In genomic region chr4:38133711-38134480, GRCh38 we compare ENCODE assay signal across 15 cellular contexts.
DNase-seq lines count a peak whose midpoint lies in the region; ATAC-seq and TF ChIP-seq lines count a peak whose summit lies in the region.
"Had no signal": no experiment of that assay in that cellular context is flagged by ENCODE, and none has a peak within 500 bp of the region (broad histone marks: within the 10 kb centered on the region; RNA-seq: fewer than 3 reads in every experiment).

No MANE protein-coding gene starts in this region.

- H3K36me3 ChIP-seq in mucosa of rectum (ENCODE audit: control insufficient read depth in 2 of 2, insufficient read depth in 2 of 2, low read length in 2 of 2) = peaks cover 0 to 18% of the 10 kb centered on the region in 2 donors
- H3K36me3 ChIP-seq in tibial nerve = peaks cover 0 to 43% (median 0%) of the 10 kb centered on the region in 3 donors
- H3K36me3 ChIP-seq: MG63 had no signal

- TF ChIP-seq CTCF in chondrocyte (IDR thresholded peaks at IDR 0.05) (no peak), tibial nerve (IDR thresholded peaks at IDR 0.05) (no peak)

- H3K36me3 Mint-ChIP-seq in activated CD4-positive, alpha-beta T cell treated with anti-CD3 and anti-CD28 coated beads for 36 hours (ENCODE audit: low read depth) = peaks cover 50% of the 10 kb centered on the region
- H3K36me3 Mint-ChIP-seq in activated CD4-positive, alpha-beta T cell treated with anti-CD3 and anti-CD28 coated beads, Interleukin-2, amount 10 ng/mL, durations not matched to agents 7 days and 5 days (ENCODE audit: low read depth) = peaks cover 78% of the 10 kb centered on the region
- peaks cover 30% of the 10 kb centered on the region for H3K36me3 Mint-ChIP-seq in chondrocyte (ENCODE audit: low read depth)

- no peak for TF ChIP-seq EP300 in tibial nerve (IDR thresholded peaks at IDR 0.05)

- no peak for ATAC-seq in activated CD4-positive, alpha-beta T cell treated with anti-CD3 and anti-CD28 coated beads for 36 hours
- ATAC-seq: CD8-positive, alpha-beta T cell; gastrocnemius medialis had no signal

- H3K9ac ChIP-seq in mucosa of rectum (ENCODE audit: low read depth in 1 of 2, low read length in 2 of 2) = peak overlapping the region; percentile 43 to 63

- H3K27ac Mint-ChIP-seq in activated CD4-positive, alpha-beta T cell treated with anti-CD3 and anti-CD28 coated beads for 36 hours = peak overlapping the region; percentile 27
- H3K27ac Mint-ChIP-seq in activated CD4-positive, alpha-beta T cell treated with anti-CD3 and anti-CD28 coated beads, Interleukin-2, amount 10 ng/mL, durations not matched to agents 7 days and 5 days = no peak overlapping the region
- peak overlapping the region; percentile 9 for H3K27ac Mint-ChIP-seq in chondrocyte (ENCODE audit: unreplicated experiment)
- H3K27ac Mint-ChIP-seq: CD8-positive, alpha-beta T cell had no signal

- H3K4me1 ChIP-seq in mucosa of rectum (ENCODE audit: control insufficient read depth in 2 of 2, insufficient read depth in 2 of 2, low read length in 2 of 2) = peaks cover 35 to 39% of the 10 kb centered on the region in 2 donors
- peaks cover 0 to 36% (median 21%) of the 10 kb centered on the region in 4 donors for H3K4me1 ChIP-seq in tibial nerve

- peaks cover 3% of the 10 kb centered on the region for H3K27me3 Mint-ChIP-seq in activated CD4-positive, alpha-beta T cell treated with anti-CD3 and anti-CD28 coated beads for 36 hours
- no peaks in the 10 kb centered on the region for H3K27me3 Mint-ChIP-seq in activated CD4-positive, alpha-beta T cell treated with anti-CD3 and anti-CD28 coated beads, Interleukin-2, amount 10 ng/mL, durations not matched to agents 7 days and 5 days
- H3K27me3 Mint-ChIP-seq in chondrocyte (ENCODE audit: low read depth) = no peaks in the 10 kb centered on the region

- POLR2A ChIA-PET in activated CD4-positive, alpha-beta T cell treated with anti-CD3 and anti-CD28 coated beads for 36 hours (lab: Charles Lee) = no interaction called here
- POLR2A ChIA-PET in activated CD4-positive, alpha-beta T cell treated with anti-CD3 and anti-CD28 coated beads, Interleukin-2, amount 10 ng/mL, durations not matched to agents 7 days and 5 days (lab: Charles Lee) = no interaction called here

- CTCF ChIA-PET in activated CD4-positive, alpha-beta T cell treated with anti-CD3 and anti-CD28 coated beads for 36 hours (lab: Charles Lee) = interaction anchor here (0.5 to 3.0 kb wide), 10 partner anchors 20 to 627 kb away, joined by 3 to 21 read pairs (median 5); no protein-coding TSS in a partner anchor
- CTCF ChIA-PET in activated CD4-positive, alpha-beta T cell treated with anti-CD3 and anti-CD28 coated beads, Interleukin-2, amount 10 ng/mL, durations not matched to agents 7 days and 5 days (lab: Charles Lee) = interaction anchor here (0.6 to 4.8 kb wide), 6 partner anchors 11 to 596 kb away, joined by 3 to 30 read pairs (median 4); no protein-coding TSS in a partner anchor

- DNase-seq in activated CD4-positive, alpha-beta T cell treated with anti-CD3 and anti-CD28 coated beads for 36 hours = no peak
- DNase-seq in activated CD4-positive, alpha-beta T cell treated with anti-CD3 and anti-CD28 coated beads, Interleukin-2, amount 10 ng/mL, durations not matched to agents 7 days and 5 days = no peak
- DNase-seq in chondrocyte (ENCODE audit: low spot score) (no peak), tibial nerve (ENCODE audit: low spot score in 2 of 2) (no peak), NCI-H748 (lab: John Stamatoyannopoulos, UW; ENCODE audit: unreplicated experiment) (no peak), KG1 (lab: John Stamatoyannopoulos, UW) (no peak), MV-4-11 (lab: John Stamatoyannopoulos, UW) (no peak)
- DNase-seq: activated naive CD4-positive, alpha-beta T cell treated with anti-CD3 and anti-CD28 coated beads, Interleukin-2, amount 50 U/mL, for 16 hours; CD8-positive, alpha-beta T cell; gastrocnemius medialis; MG63; thyroid gland had no signal

- intact Hi-C loops in activated CD4-positive, alpha-beta T cell treated with anti-CD3 and anti-CD28 coated beads for 36 hours (cut with DNase I, micrococcal nuclease) = loop anchor here (2.0 to 5.0 kb wide), 8 partner anchors 43 to 1742 kb away; partner anchors contain the start of genes RELL1 (in 1 of the 2) and TBC1D1 (in 1 of the 2)

- no peak for TF ChIP-seq POLR2A in tibial nerve (IDR thresholded peaks at IDR 0.05)

- H3K4me3 Mint-ChIP-seq in activated CD4-positive, alpha-beta T cell treated with anti-CD3 and anti-CD28 coated beads for 36 hours = no peak overlapping the region
- no peak overlapping the region for H3K4me3 Mint-ChIP-seq in activated CD4-positive, alpha-beta T cell treated with anti-CD3 and anti-CD28 coated beads, Interleukin-2, amount 10 ng/mL, durations not matched to agents 7 days and 5 days
- H3K4me3 Mint-ChIP-seq in chondrocyte (ENCODE audit: unreplicated experiment) = no peak overlapping the region
- H3K4me3 Mint-ChIP-seq: CD8-positive, alpha-beta T cell had no signal

- H3K9me3 Mint-ChIP-seq in activated CD4-positive, alpha-beta T cell treated with anti-CD3 and anti-CD28 coated beads for 36 hours (ENCODE audit: low read depth) = no peaks in the 10 kb centered on the region
- H3K9me3 Mint-ChIP-seq in activated CD4-positive, alpha-beta T cell treated with anti-CD3 and anti-CD28 coated beads, Interleukin-2, amount 10 ng/mL, durations not matched to agents 7 days and 5 days = no peaks in the 10 kb centered on the region
- no peaks in the 10 kb centered on the region for H3K9me3 Mint-ChIP-seq in chondrocyte (ENCODE audit: low read depth)
- H3K9me3 Mint-ChIP-seq: CD8-positive, alpha-beta T cell had no signal

- H3K27me3 ChIP-seq in mucosa of rectum (ENCODE audit: control insufficient read depth in 2 of 2, insufficient read depth in 2 of 2, low read length in 2 of 2) (no peaks in the 10 kb centered on the region), tibial nerve (no peaks in the 10 kb centered on the region)
- H3K27me3 ChIP-seq: gastrocnemius medialis, MG63, SJSA1, thyroid gland had no signal

- peaks cover 70% of the 10 kb centered on the region for H3K4me1 Mint-ChIP-seq in activated CD4-positive, alpha-beta T cell treated with anti-CD3 and anti-CD28 coated beads for 36 hours
- peaks cover 77% of the 10 kb centered on the region for H3K4me1 Mint-ChIP-seq in activated CD4-positive, alpha-beta T cell treated with anti-CD3 and anti-CD28 coated beads, Interleukin-2, amount 10 ng/mL, durations not matched to agents 7 days and 5 days
- H3K4me1 Mint-ChIP-seq in chondrocyte (ENCODE audit: low read depth) = peaks cover 44% of the 10 kb centered on the region

- H3K9me3 ChIP-seq in mucosa of rectum (ENCODE audit: control insufficient read depth in 2 of 2, low read length in 2 of 2) (no peaks in the 10 kb centered on the region), tibial nerve (no peaks in the 10 kb centered on the region)
- H3K9me3 ChIP-seq: gastrocnemius medialis, MG63, SJSA1, thyroid gland had no signal

- H3K4me3 ChIP-seq in mucosa of rectum (ENCODE audit: low read length in 2 of 2) (peak overlapping the region in 1 of 2 donors; percentile 45), tibial nerve (no peak overlapping the region)
- H3K4me3 ChIP-seq: gastrocnemius medialis, MG63, SJSA1, thyroid gland had no signal

- H3K27ac ChIP-seq in mucosa of rectum (ENCODE audit: low read depth in 2 of 2, low read length in 2 of 2) (peak overlapping the region; percentile 69 to 87), tibial nerve (peak overlapping the region in 3 of 4 donors; percentile 11 to 89 (median 84))
- H3K27ac ChIP-seq: gastrocnemius medialis, SJSA1, thyroid gland, VCaP had no signal

- 81 to 82% methylated on average over 7 of the region's 7 CpGs for WGBS in tibial nerve, 2 donors
